In the genomic region with DNA sequence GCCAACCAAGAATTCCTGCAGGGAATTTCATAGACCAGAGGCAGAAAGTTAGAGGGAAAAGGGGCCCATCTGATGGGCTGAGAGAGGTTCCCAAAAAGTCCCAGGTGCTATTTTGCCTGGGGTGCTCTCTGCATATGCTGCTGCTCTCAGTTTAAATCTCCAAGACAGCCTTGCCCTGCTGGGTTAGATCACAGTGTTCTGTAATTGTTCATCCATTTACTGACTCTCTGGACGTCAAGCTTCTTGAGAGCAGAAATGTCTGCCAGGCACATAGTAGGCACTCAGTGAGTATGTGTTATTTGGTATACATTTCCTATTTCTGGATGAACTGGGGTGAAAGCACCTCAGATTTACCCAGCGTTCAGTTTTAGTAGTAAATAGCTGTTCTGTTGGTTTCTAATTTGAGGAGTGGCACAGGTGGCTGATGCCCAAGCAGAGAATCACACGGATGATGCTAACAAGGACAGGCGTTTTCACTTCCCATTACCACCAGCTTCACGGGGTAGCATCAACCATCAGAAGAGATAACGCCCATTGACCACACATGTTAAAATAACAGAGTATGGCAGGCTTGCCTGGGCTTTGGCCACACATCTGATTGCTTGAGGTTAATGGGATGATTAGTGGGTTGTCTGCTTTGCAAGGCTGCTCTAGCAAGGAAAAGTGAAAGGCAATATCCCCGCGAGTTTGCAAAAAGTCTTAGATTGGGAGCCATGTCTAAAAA, we compare ENCODE assay signal across 13 cellular contexts.
DNase-seq lines count a peak whose midpoint lies in the region; ATAC-seq, FAIRE-seq and TF ChIP-seq lines count a peak whose summit lies in the region.
"Had no signal": no experiment of that assay in that cellular context is flagged by ENCODE, and none has a peak within 500 bp of the region (broad histone marks: within the 10 kb centered on the region; RNA-seq: fewer than 3 reads in every experiment).

No MANE protein-coding gene starts in this region.

- H3K9ac ChIP-seq in SU-DHL-6 (ENCODE audit: low read length), result no peak overlapping the region

- H3K4me3 ChIP-seq in SU-DHL-6 (ENCODE audit: insufficient read depth, low read length, poor library complexity, severe bottlenecking), result no peak overlapping the region
- peak overlapping the region; percentile 41 for H3K4me3 ChIP-seq in osteoblast (ENCODE audit: insufficient read depth, low read length)
- H3K4me3 ChIP-seq: left lung, tibial artery had no signal

- H4K20me1 ChIP-seq in SU-DHL-6 (ENCODE audit: low read depth, low read length) (no peaks in the 10 kb centered on the region), osteoblast (ENCODE audit: insufficient read depth, low read length) (peaks cover 6% of the 10 kb centered on the region)

- H3F3A ChIP-seq in SU-DHL-6 (ENCODE audit: insufficient read depth), result no peaks in the 10 kb centered on the region

- H3K4me2 ChIP-seq in SU-DHL-6 (ENCODE audit: low read depth, low read length, poor library complexity, severe bottlenecking) (peak overlapping the region; percentile 5), osteoblast (ENCODE audit: insufficient read depth, low read length) (peak overlapping the region; percentile 66)

- H3K27ac ChIP-seq in SU-DHL-6 (ENCODE audit: low read depth, low read length) (peak overlapping the region; percentile 40), osteoblast (ENCODE audit: low read depth, low read length) (peak overlapping the region; percentile 93)

- H3K9me3 ChIP-seq in SU-DHL-6 (ENCODE audit: insufficient read depth, low read length) (no peaks in the 10 kb centered on the region), osteoblast (ENCODE audit: low read depth, low read length) (no peaks in the 10 kb centered on the region)
- H3K9me3 ChIP-seq: left lung, tibial artery had no signal

- H3K79me2 ChIP-seq in SU-DHL-6 (ENCODE audit: insufficient read depth, low read length) (no peaks in the 10 kb centered on the region), osteoblast (ENCODE audit: insufficient read depth, low read length) (no peaks in the 10 kb centered on the region)

- peaks cover 33% of the 10 kb centered on the region for H3K4me1 ChIP-seq in osteoblast (ENCODE audit: insufficient read depth, low read length)

- H3K9me2 ChIP-seq in SU-DHL-6 (replicated peaks; ENCODE audit: insufficient read depth, low read length), result no peaks in the 10 kb centered on the region

- FAIRE-seq in GM19239 (lab: Jason Lieb, UNC), result no peak

- H2AFZ ChIP-seq in SU-DHL-6 (ENCODE audit: low read depth, low read length, severe bottlenecking) (no peak overlapping the region), osteoblast (ENCODE audit: low read length) (peak overlapping the region; percentile 39)

- H3K36me3 ChIP-seq in SU-DHL-6 (ENCODE audit: low read length) (no peaks in the 10 kb centered on the region), osteoblast (ENCODE audit: insufficient read depth, low read length) (no peaks in the 10 kb centered on the region)
- H3K36me3 ChIP-seq: left lung, tibial artery had no signal

- peak; percentile 48 for ATAC-seq in GM21619 (IDR thresholded peaks at IDR 0.05; ENCODE audit: unreplicated experiment)
- ATAC-seq: activated CD4-positive, CD25-positive, alpha-beta regulatory T cell treated with anti-CD3 and anti-CD28 coated beads, Interleukin-2, amount 50 U/mL, for 24 hours had no signal

- no peak for TF ChIP-seq CTCF in SU-DHL-6 (IDR thresholded peaks at IDR 0.05; ENCODE audit: insufficient read depth, low read length, poor library complexity, severe bottlenecking)
- TF ChIP-seq CTCF in osteoblast (IDR thresholded peaks at IDR 0.05; ENCODE audit: extremely low read depth, low read depth, low read length), result no peak

- no peaks in the 10 kb centered on the region for H3K27me3 ChIP-seq in SU-DHL-6 (ENCODE audit: low read length)
- peaks cover 22% of the 10 kb centered on the region for H3K27me3 ChIP-seq in osteoblast (ENCODE audit: insufficient read depth, low read length)
- H3K27me3 ChIP-seq: tibial artery had no signal

- DNase-seq in Daoy (ENCODE audit: low read depth) (peak; percentile 4), osteoblast (ENCODE audit: insufficient read length, low spot score, missing footprints) (no peak), SHP77 (lab: John Stamatoyannopoulos, UW) (no peak), HCEC 1CT (no peak), T1000 (lab: John Stamatoyannopoulos, UW) (no peak), GM19239 (ENCODE audit: insufficient read length, low spot score) (no peak)
- DNase-seq: CD8-positive, alpha-beta memory T cell; left lung; NCI-H2081; tibial artery had no signal
